ENCODE assay signal across 8 cellular contexts in genomic region chr19:47778089-47778953, GRCh38. TPM values are rescaled to one million over a fixed set of nuclear protein-coding genes. Genes with fewer than 3 reads are reported as not detected.
DNase-seq lines count a peak whose midpoint lies in the region; ATAC-seq and TF ChIP-seq lines count a peak whose summit lies in the region.

TSS of gene SELENOW (plus strand) at chr19:47778703. CDS start at chr19:47778786, 83 bp downstream.

- H3K4me3 ChIP-seq in CD4-positive, CD25-positive, alpha-beta regulatory T cell (ENCODE audit: low read depth, low read length), result peak within 1 kb of the TSS; percentile 84
- H3K4me3 ChIP-seq in PC-3 (ENCODE audit: low read length) (peak within 1 kb of the TSS; percentile 97), muscle layer of duodenum (ENCODE audit: low read depth in 1 of 2, low read length in 2 of 2) (peak within 1 kb of the TSS; percentile 80 to 96)

- H3K27ac Mint-ChIP-seq in CD4-positive, CD25-positive, alpha-beta regulatory T cell, result peak within 1 kb of the TSS; percentile 93 to 98 (median 97)

- H3K27me3 Mint-ChIP-seq in CD4-positive, CD25-positive, alpha-beta regulatory T cell, result peaks cover 4% of the 10 kb centered on the region
- no peaks in the 10 kb centered on the region for H3K27me3 Mint-ChIP-seq in activated T-cell treated with anti-CD3 and anti-CD28 coated beads, Interleukin-2, amount 50 U/mL, for 4 hours (ENCODE audit: low read depth)

- peak within 1 kb of the TSS; percentile 98 for H2AFZ ChIP-seq in PC-3 (ENCODE audit: low read length)

- no peak for TF ChIP-seq CTCF in PC-3 (conservative IDR thresholded peaks at IDR 0.05; ENCODE audit: low read depth, low read length)

- H3K4me1 ChIP-seq in CD4-positive, CD25-positive, alpha-beta regulatory T cell (ENCODE audit: control insufficient read depth, insufficient read depth, low read length, poor library complexity, severe bottlenecking), result peaks cover 27% of the 10 kb centered on the region
- H3K4me1 ChIP-seq in PC-3 (ENCODE audit: insufficient read depth, low read length) (peaks cover 8% of the 10 kb centered on the region), muscle layer of duodenum (ENCODE audit: control insufficient read depth in 1 of 2, insufficient read depth in 2 of 2, low read length in 2 of 2) (peaks cover 16 to 37% of the 10 kb centered on the region in 2 donors)

- peak within 1 kb of the TSS; percentile 82 for H3K27ac ChIP-seq in CD4-positive, CD25-positive, alpha-beta regulatory T cell (ENCODE audit: insufficient read depth, low read length, poor library complexity, severe bottlenecking)
- H3K27ac ChIP-seq in PC-3 (ENCODE audit: low read length) (peak within 1 kb of the TSS; percentile 88), muscle layer of duodenum (ENCODE audit: low read length) (peak within 1 kb of the TSS; percentile 86)

- H3K9me2 ChIP-seq in PC-3 (replicated peaks; ENCODE audit: low read length), result no peaks in the 10 kb centered on the region

- BruUV-seq in PC-3 (replicated peaks; lab: Mats Ljungman, UMichigan), result no TSS peak

- peak within 1 kb of the TSS; percentile 97 for H3K9ac ChIP-seq in PC-3 (ENCODE audit: low read length)

- H3K9me3 Mint-ChIP-seq in CD4-positive, CD25-positive, alpha-beta regulatory T cell, result no peaks in the 10 kb centered on the region
- H3K9me3 Mint-ChIP-seq in activated T-cell treated with anti-CD3 and anti-CD28 coated beads, Interleukin-2, amount 50 U/mL, for 4 hours, result no peaks in the 10 kb centered on the region

- H3K4me2 ChIP-seq in PC-3 (ENCODE audit: low read length), result peak within 1 kb of the TSS; percentile 97

- H3K4me1 Mint-ChIP-seq in CD4-positive, CD25-positive, alpha-beta regulatory T cell, result peaks cover 0 to 50% (median 21%) of the 10 kb centered on the region in 4 donors
- H3K4me1 Mint-ChIP-seq in activated T-cell treated with anti-CD3 and anti-CD28 coated beads, Interleukin-2, amount 50 U/mL, for 4 hours (ENCODE audit: low read depth), result peaks cover 32% of the 10 kb centered on the region

- no peaks in the 10 kb centered on the region for H3K9me3 ChIP-seq in CD4-positive, CD25-positive, alpha-beta regulatory T cell (ENCODE audit: control insufficient read depth in 2 of 2, low read length in 2 of 2)
- no peaks in the 10 kb centered on the region for H3K9me3 ChIP-seq in PC-3 (ENCODE audit: low read length)
- no peaks in the 10 kb centered on the region for H3K9me3 ChIP-seq in muscle layer of duodenum (ENCODE audit: control insufficient read depth in 1 of 2, low read length in 2 of 2)

- no peaks in the 10 kb centered on the region for H4K20me1 ChIP-seq in PC-3 (ENCODE audit: low read length)

- peaks cover 25% of the 10 kb centered on the region for H3K79me2 ChIP-seq in PC-3 (ENCODE audit: low read length)

- H3F3A ChIP-seq in PC-3 (ENCODE audit: low read length, unreplicated experiment), result no peaks in the 10 kb centered on the region

- POLR2A ChIA-PET in PC-3 (lab: Charles Lee; ENCODE audit: unreplicated experiment), result interaction anchor here (0.6 kb wide), 1 partner anchor 19 kb away, joined by 3 read pairs; no protein-coding TSS in a partner anchor

- no peaks in the 10 kb centered on the region for H3K27me3 ChIP-seq in CD4-positive, CD25-positive, alpha-beta regulatory T cell (ENCODE audit: control insufficient read depth, insufficient read depth, low read length)
- H3K27me3 ChIP-seq in PC-3 (ENCODE audit: low read length) (no peaks in the 10 kb centered on the region), muscle layer of duodenum (ENCODE audit: low read depth, low read length) (no peaks in the 10 kb centered on the region)

- H3K4me3 Mint-ChIP-seq in CD4-positive, CD25-positive, alpha-beta regulatory T cell, result peak within 1 kb of the TSS; percentile 95 to 99 (median 98)
- H3K4me3 Mint-ChIP-seq in activated T-cell treated with anti-CD3 and anti-CD28 coated beads, Interleukin-2, amount 50 U/mL, for 4 hours, result peak within 1 kb of the TSS; percentile 95

- CTCF ChIA-PET in PC-3 (lab: Charles Lee), result no interaction called here

- ATAC-seq in CD4-positive, CD25-positive, alpha-beta regulatory T cell (ENCODE audit: low read depth in 2 of 2), result peak; percentile 92 to 94
- ATAC-seq in GM21360 (IDR thresholded peaks at IDR 0.05; ENCODE audit: unreplicated experiment), result peak; percentile 62
- peak; percentile 88 for ATAC-seq in PC-3
- ATAC-seq in activated T-cell treated with anti-CD3 and anti-CD28 coated beads, Interleukin-2, amount 50 U/mL, for 4 hours, result peak; percentile 96 to 97
- ATAC-seq in esophagus mucosa, result peak; percentile 78

- peak; percentile 67 to 86 (median 82) for DNase-seq in CD4-positive, CD25-positive, alpha-beta regulatory T cell
- DNase-seq in HuH-7 (ENCODE audit: low spot score), result peak; percentile 87
- peak; percentile 67 for DNase-seq in PC-3
- DNase-seq in activated T-cell treated with anti-CD3 and anti-CD28 coated beads, Interleukin-2, amount 50 U/mL, for 4 hours, result peak; percentile 65
- peak; percentile 63 for DNase-seq in stimulated activated CD8-positive, alpha-beta memory T cell treated with anti-CD3 and anti-CD28 coated beads, Interleukin-7, amount 100 ng/mL, for 24 hours (ENCODE audit: low read depth)

- H3K36me3 Mint-ChIP-seq in CD4-positive, CD25-positive, alpha-beta regulatory T cell, result peaks cover 14% of the 10 kb centered on the region
- peaks cover 9% of the 10 kb centered on the region for H3K36me3 Mint-ChIP-seq in activated T-cell treated with anti-CD3 and anti-CD28 coated beads, Interleukin-2, amount 50 U/mL, for 4 hours (ENCODE audit: insufficient read depth)

- peaks cover 8% of the 10 kb centered on the region for H3K36me3 ChIP-seq in CD4-positive, CD25-positive, alpha-beta regulatory T cell (ENCODE audit: control insufficient read depth, insufficient read depth, low read length)
- H3K36me3 ChIP-seq in PC-3 (ENCODE audit: low read depth, low read length) (peaks cover 8% of the 10 kb centered on the region), muscle layer of duodenum (ENCODE audit: control insufficient read depth in 1 of 2, insufficient read depth in 2 of 2, low read length in 2 of 2) (peaks cover 16 to 23% of the 10 kb centered on the region in 2 donors)

- intact Hi-C loops in PC-3 (cut with micrococcal nuclease), result no loop called here

RNA-seq across cellular contexts. Expression of gene SELENOW, which starts in this region (rescaled TPM):
- 119 TPM for total RNA-seq in CD4-positive, CD25-positive, alpha-beta regulatory T cell
- polyA plus RNA-seq in CD4-positive, CD25-positive, alpha-beta regulatory T cell, result 100 to 1,000 TPM; 345 to 422 (median 391) TPM
- total RNA-seq in PC-3 (2014; rRNA removed) (277 and 278 TPM in 2 replicates), esophagus mucosa (152 TPM)
- total RNA-seq in activated T-cell treated with anti-CD3 and anti-CD28 coated beads, Interleukin-2, amount 50 U/mL, for 4 hours, result 10 to 100 TPM; 57.7 to 68.0 (median 62.5) TPM

Comparison
In these comparisons a context has a peak if more than half of its experiments do, and no peak if none do; other contexts are left out.
1. Peak in every context shown above with its lines: DNase-seq, ATAC-seq, H3K4me3 ChIP-seq and H3K27ac ChIP-seq.